ENCODE assay signal across 14 cellular contexts in genomic region chr13:91397595-91397994, GRCh38. TPM values are rescaled to one million over a fixed set of nuclear protein-coding genes. Genes with fewer than 3 reads are reported as not detected.
A peak's percentile ranks its signal among the peaks of the same experiment; 100 is the strongest.
DNase-seq lines count a peak whose midpoint lies in the region; ATAC-seq and TF ChIP-seq lines count a peak whose summit lies in the region.
"Had no signal": no experiment of that assay in that cellular context is flagged by ENCODE, and none has a peak within 500 bp of the region (broad histone marks: within the 10 kb centered on the region; RNA-seq: fewer than 3 reads in every experiment).

No MANE protein-coding gene starts in this region.

- 100% methylated on average over 1 of the region's 1 CpG for WGBS in endodermal cell (ENCODE audit: insufficient coverage in 1 of 2, insufficient read length in 1 of 2), 2 experiments
- WGBS in trophoblast cell (ENCODE audit: extremely low coverage, insufficient coverage, insufficient read length), result no CpG with 5 or more reads among the region's 1 CpG
- no CpG with 5 or more reads among the region's 1 CpG for WGBS in mesendoderm (ENCODE audit: extremely low coverage, insufficient coverage, low lambda C conversion rate)

- no peaks in the 10 kb centered on the region for H3K36me3 ChIP-seq in HCT116 (ENCODE audit: control insufficient read depth in 1 of 2, insufficient read depth in 2 of 2, low read length in 2 of 2)
- H3K36me3 ChIP-seq in OCI-LY3 (replicated peaks; ENCODE audit: low read depth, low read length), result no peaks in the 10 kb centered on the region
- no peaks in the 10 kb centered on the region for H3K36me3 ChIP-seq in endodermal cell (ENCODE audit: control insufficient read depth, insufficient read depth, low read length)
- H3K36me3 ChIP-seq in trophoblast cell (ENCODE audit: control insufficient read depth in 1 of 2, insufficient read depth in 2 of 2, low read length in 2 of 2), result no peaks in the 10 kb centered on the region
- no peaks in the 10 kb centered on the region for H3K36me3 ChIP-seq in mesendoderm (ENCODE audit: control insufficient read depth, insufficient read depth, low read length)
- H3K36me3 ChIP-seq in GM23338 (ENCODE audit: insufficient read depth), result no peaks in the 10 kb centered on the region
- H3K36me3 ChIP-seq: BE2C, HAP-1 had no signal

- H2AFZ ChIP-seq in HCT116 (ENCODE audit: low read depth, low read length, poor library complexity, severe bottlenecking), result peak overlapping the region; percentile 76
- H2AFZ ChIP-seq in OCI-LY3 (ENCODE audit: low read depth, low read length), result no peak overlapping the region
- H2AFZ ChIP-seq in trophoblast cell (ENCODE audit: insufficient read depth, low read length, poor library complexity), result no peak overlapping the region
- H2AFZ ChIP-seq in GM23338, result no peak overlapping the region

- H4K8ac ChIP-seq in trophoblast cell (ENCODE audit: low read depth, low read length) (no peak overlapping the region), mesendoderm (ENCODE audit: low read depth, low read length) (no peak overlapping the region)

- no peak overlapping the region for H3K27ac Mint-ChIP-seq in endodermal cell
- no peak overlapping the region for H3K27ac Mint-ChIP-seq in GM23338
- H3K27ac Mint-ChIP-seq: CD4-positive, CD25-positive, alpha-beta regulatory T cell had no signal

- H4K91ac ChIP-seq in trophoblast cell (ENCODE audit: low read depth, low read length), result no peak overlapping the region

- H2AK5ac ChIP-seq in trophoblast cell (ENCODE audit: low read length) (no peak overlapping the region), mesendoderm (ENCODE audit: low read length) (no peak overlapping the region)

- DNase-seq in HCT116 (ENCODE audit: low read depth, low spot score) (no peak), endodermal cell (no peak), trophoblast cell (peak; percentile 17 to 80), epidermal melanocyte (ENCODE audit: insufficient read length, low spot score) (no peak), mesendoderm (no peak), GM23338 (ENCODE audit: low spot score) (no peak)
- DNase-seq in effector CD8-positive, alpha-beta T cell (lab: John Stamatoyannopoulos, UW), result no peak
- DNase-seq: BE2C had no signal

- TF ChIP-seq POLR2A in HCT116 (IDR thresholded peaks at IDR 0.05; ENCODE audit: borderline replicate concordance, extremely low read depth, insufficient read depth, insufficient read length), result no peak

- H2BK15ac ChIP-seq in mesendoderm (replicated peaks; ENCODE audit: low read depth), result no peak overlapping the region

- no peak overlapping the region for H3K27ac ChIP-seq in HCT116 (ENCODE audit: low read depth, low read length)
- H3K27ac ChIP-seq in OCI-LY3 (ENCODE audit: low read length), result no peak overlapping the region
- no peak overlapping the region for H3K27ac ChIP-seq in endodermal cell (ENCODE audit: low read depth, low read length)
- no peak overlapping the region for H3K27ac ChIP-seq in trophoblast cell (ENCODE audit: low read depth, low read length)
- H3K27ac ChIP-seq in mesendoderm (ENCODE audit: low read depth, low read length), result no peak overlapping the region
- H3K27ac ChIP-seq in GM23338 (ENCODE audit: low read depth), result no peak overlapping the region

- BruUV-seq in HCT116 (replicated peaks; lab: Mats Ljungman, UMichigan), result no TSS peak

- H3K4me3 Mint-ChIP-seq in endodermal cell (no peak overlapping the region), GM23338 (no peak overlapping the region)

- H3K9me2 ChIP-seq in HCT116 (ENCODE audit: insufficient read depth), result no peaks in the 10 kb centered on the region
- no peaks in the 10 kb centered on the region for H3K9me2 ChIP-seq in GM23338 (ENCODE audit: insufficient read depth)

- H2BK5ac ChIP-seq in trophoblast cell (ENCODE audit: low read depth, low read length, poor library complexity) (no peak overlapping the region), mesendoderm (ENCODE audit: low read length) (no peak overlapping the region)

- H2BK120ac ChIP-seq in trophoblast cell (ENCODE audit: insufficient read depth, low read length, poor library complexity) (no peak overlapping the region), mesendoderm (ENCODE audit: low read depth, low read length) (no peak overlapping the region)

- H3K4me1 ChIP-seq in HCT116 (ENCODE audit: control insufficient read depth in 1 of 2, insufficient read depth in 2 of 2, low read length in 2 of 2) (peaks cover 0 to 5% of the 10 kb centered on the region in 2 experiments; a peak in 1 of 4 replicates), OCI-LY3 (ENCODE audit: low read length) (peaks cover 8% of the 10 kb centered on the region), endodermal cell (ENCODE audit: control insufficient read depth, insufficient read depth, low read length) (no peaks in the 10 kb centered on the region), trophoblast cell (ENCODE audit: control insufficient read depth in 1 of 2, insufficient read depth in 2 of 2, low read length in 2 of 2) (peaks cover 6 to 7% of the 10 kb centered on the region in 2 experiments), mesendoderm (ENCODE audit: control insufficient read depth, low read depth, low read length) (no peaks in the 10 kb centered on the region), GM23338 (ENCODE audit: insufficient read depth) (no peaks in the 10 kb centered on the region)
- H3K4me1 ChIP-seq: BE2C, HAP-1 had no signal

- no peaks in the 10 kb centered on the region for H3K9me3 ChIP-seq in HCT116 (ENCODE audit: control insufficient read depth in 1 of 2, insufficient read depth in 1 of 2, low read depth in 1 of 2, low read length in 2 of 2)
- H3K9me3 ChIP-seq in OCI-LY3 (ENCODE audit: insufficient read depth, low read length), result no peaks in the 10 kb centered on the region
- no peaks in the 10 kb centered on the region for H3K9me3 ChIP-seq in endodermal cell (ENCODE audit: control insufficient read depth, low read length)
- H3K9me3 ChIP-seq in trophoblast cell (ENCODE audit: insufficient read depth, low read depth, low read length), result peaks cover 2% of the 10 kb centered on the region
- H3K9me3 ChIP-seq: BE2C, Caco-2, HAP-1 had no signal

- H4K20me1 ChIP-seq in HCT116 (ENCODE audit: insufficient read depth), result no peaks in the 10 kb centered on the region
- no peaks in the 10 kb centered on the region for H4K20me1 ChIP-seq in OCI-LY3 (ENCODE audit: insufficient read depth, low read length)
- H4K20me1 ChIP-seq in GM23338 (replicated peaks; ENCODE audit: insufficient read depth), result no peaks in the 10 kb centered on the region; the same call in 1 of the 2 replicates

- POLR2A ChIA-PET in HCT116 (lab: Charles Lee), result no interaction called here

- H3K9me3 Mint-ChIP-seq in endodermal cell (no peaks in the 10 kb centered on the region), GM23338 (no peaks in the 10 kb centered on the region; the same call in 2 of the 3 replicates)

- no peak overlapping the region for H2BK12ac ChIP-seq in trophoblast cell (ENCODE audit: low read length)

- intact Hi-C loops in HCT116 (cut with micrococcal nuclease), result no loop called here

- H3K36me3 Mint-ChIP-seq in endodermal cell (ENCODE audit: low read depth) (no peaks in the 10 kb centered on the region), GM23338 (ENCODE audit: low read depth) (no peaks in the 10 kb centered on the region)
- H3K36me3 Mint-ChIP-seq: CD4-positive, CD25-positive, alpha-beta regulatory T cell had no signal

- H3K9ac ChIP-seq in HCT116 (ENCODE audit: low read length) (no peak overlapping the region), OCI-LY3 (ENCODE audit: low read length) (no peak overlapping the region), endodermal cell (ENCODE audit: extremely low read depth, low read length, poor library complexity, severe bottlenecking) (no peak overlapping the region), trophoblast cell (ENCODE audit: low read length) (no peak overlapping the region), mesendoderm (ENCODE audit: low read length) (no peak overlapping the region)

- no peak for TF ChIP-seq RAD21 in HCT116 (IDR thresholded peaks at IDR 0.05; ENCODE audit: low read depth)

- CTCF ChIA-PET in HCT116 (lab: Charles Lee), result no interaction called here

- H3K27me3 Mint-ChIP-seq in endodermal cell (ENCODE audit: insufficient read depth) (peaks cover 80% of the 10 kb centered on the region), GM23338 (ENCODE audit: insufficient read depth, low read depth, poor library complexity) (peaks cover 27% of the 10 kb centered on the region)

- H3K27me3 ChIP-seq in HCT116 (ENCODE audit: insufficient read depth, low read length) (peaks cover 33% of the 10 kb centered on the region), OCI-LY3 (ENCODE audit: low read depth, low read length) (peaks cover 18% of the 10 kb centered on the region), endodermal cell (ENCODE audit: control insufficient read depth, insufficient read depth, low read length, poor library complexity, severe bottlenecking) (peaks cover 80% of the 10 kb centered on the region), trophoblast cell (ENCODE audit: insufficient read depth, low read length) (peaks cover 15% of the 10 kb centered on the region), mesendoderm (ENCODE audit: insufficient read depth, low read length, poor library complexity) (peaks cover 16% of the 10 kb centered on the region), GM23338 (ENCODE audit: insufficient read depth) (peaks cover 56% of the 10 kb centered on the region)
- H3K27me3 ChIP-seq: BE2C had no signal

- H3K4me3 ChIP-seq in HCT116 (replicated peaks in 1 of 2; ENCODE audit: low read depth in 1 of 2, low read length in 2 of 2) (no peak overlapping the region), OCI-LY3 (ENCODE audit: low read length) (peak overlapping the region; percentile 70; the same call in 1 of the 2 replicates), endodermal cell (ENCODE audit: low read length) (peak overlapping the region; percentile 59), trophoblast cell (ENCODE audit: low read depth, low read length) (no peak overlapping the region), mesendoderm (ENCODE audit: low read length) (no peak overlapping the region), GM23338 (no peak overlapping the region)
- H3K4me3 ChIP-seq: HAP-1 had no signal

- no peak overlapping the region for H3K56ac ChIP-seq in mesendoderm (ENCODE audit: low read length)

- H3K4ac ChIP-seq in trophoblast cell (ENCODE audit: low read depth, low read length) (no peak overlapping the region), mesendoderm (ENCODE audit: low read depth, low read length) (no peak overlapping the region)

- no peak overlapping the region for H3K14ac ChIP-seq in trophoblast cell (ENCODE audit: low read length)

- TF ChIP-seq CTCF in HCT116 (IDR thresholded peaks at IDR 0.05 in 2 of 3, conservative IDR thresholded peaks at IDR 0.05 in 1 of 3; ENCODE audit: borderline replicate concordance in 1 of 3, insufficient read depth in 1 of 3, low read depth in 2 of 3, low read length in 2 of 3) (no peak), OCI-LY3 (IDR thresholded peaks at IDR 0.05; ENCODE audit: low read depth, low read length) (no peak), endodermal cell (conservative IDR thresholded peaks at IDR 0.05) (no peak), GM23338 (conservative IDR thresholded peaks at IDR 0.05; ENCODE audit: low read depth in 2 of 2) (no peak)

- H3K79me2 ChIP-seq in HCT116 (ENCODE audit: insufficient read depth, low read length) (no peaks in the 10 kb centered on the region), OCI-LY3 (ENCODE audit: low read length) (no peaks in the 10 kb centered on the region), trophoblast cell (ENCODE audit: control insufficient read depth, insufficient read depth, low read length, poor library complexity) (no peaks in the 10 kb centered on the region), mesendoderm (ENCODE audit: control insufficient read depth, insufficient read depth, low read length) (no peaks in the 10 kb centered on the region), GM23338 (replicated peaks; ENCODE audit: insufficient read depth) (no peaks in the 10 kb centered on the region)

- no peak overlapping the region for H4K12ac ChIP-seq in trophoblast cell (ENCODE audit: low read depth, low read length)

- RAD21 ChIA-PET in HCT116 (lab: Charles Lee; ENCODE audit: low non-redundant PET in 1 of 2, low total read pairs in 2 of 2, uncharacterized antibody in 2 of 2, unreplicated experiment in 2 of 2), result no interaction called here

- H3K4me1 Mint-ChIP-seq in endodermal cell (peaks cover 4% of the 10 kb centered on the region), GM23338 (peaks cover 3% of the 10 kb centered on the region; the same call in 2 of the 3 replicates)

- H3K23ac ChIP-seq in trophoblast cell (ENCODE audit: low read length) (no peak overlapping the region), mesendoderm (ENCODE audit: low read length) (no peak overlapping the region)

- no peak overlapping the region for H3K18ac ChIP-seq in trophoblast cell (ENCODE audit: low read length)
- no peak overlapping the region for H3K18ac ChIP-seq in mesendoderm (ENCODE audit: low read length)

- H3K79me1 ChIP-seq in trophoblast cell (ENCODE audit: low read length), result no peaks in the 10 kb centered on the region
- no peaks in the 10 kb centered on the region for H3K79me1 ChIP-seq in mesendoderm (ENCODE audit: low read length)

- ATAC-seq in HCT116, result no peak
- ATAC-seq in GM23338, result no peak

- no peak overlapping the region for H4K5ac ChIP-seq in mesendoderm (ENCODE audit: low read length)

- H3K4me2 ChIP-seq in HCT116 (ENCODE audit: low read length) (no peak overlapping the region), OCI-LY3 (ENCODE audit: low read length) (peak overlapping the region; percentile 75), trophoblast cell (ENCODE audit: low read length) (no peak overlapping the region), mesendoderm (ENCODE audit: low read length) (no peak overlapping the region), GM23338 (no peak overlapping the region)

- H3F3A ChIP-seq in GM23338 (replicated peaks; ENCODE audit: low read depth), result no peaks in the 10 kb centered on the region

RNA-seq across cellular contexts. Expression of gene GPC5, which starts 0.8 kb away (rescaled TPM):
- total RNA-seq in HCT116 (2021; ENCODE audit: unreplicated experiment) (not detected), endodermal cell (under 1 TPM; 0.22 to 0.51 TPM)
- not detected in 2 replicates for polyA plus RNA-seq in HCT116 (2012)
- polyA plus RNA-seq in endodermal cell (2013, experiment 1 of 2), result 0.36 TPM
- polyA plus RNA-seq in endodermal cell (2013, experiment 2 of 2), result 0.70 TPM
- 1.4 and 1.5 TPM in 2 replicates for polyA plus RNA-seq in trophoblast cell (2013)
- 0.15 TPM for polyA plus RNA-seq in mesendoderm (2013, experiment 1 of 2)
- 0.07 TPM for polyA plus RNA-seq in mesendoderm (2013, experiment 2 of 2)
- 1.1 and 1.2 TPM in 2 replicates for total RNA-seq in GM23338 (2014; rRNA removed; shearing (Covaris generic))
- 0.78 and 0.95 TPM in 2 replicates for polyA plus RNA-seq in GM23338 (2016; fragmentation: Nextera tagmentation; extraction: Ambion mirVana)
- total RNA-seq: A172, HT-29 had no signal

RNA-seq across cellular contexts. Expression of gene MIR17HG, which starts 50.1 kb away (rescaled TPM):
- 10.3 TPM for total RNA-seq in HCT116 (2021; ENCODE audit: unreplicated experiment)
- 0.82 and 0.95 TPM in 2 replicates for polyA plus RNA-seq in HCT116 (2012)
- 10 to 100 TPM; 22.8 to 23.0 TPM for total RNA-seq in endodermal cell
- 22.8 TPM for polyA plus RNA-seq in endodermal cell (2013, experiment 1 of 2)
- 23.4 TPM for polyA plus RNA-seq in endodermal cell (2013, experiment 2 of 2)
- polyA plus RNA-seq in trophoblast cell (2013), result 6.9 and 9.0 TPM in 2 replicates
- polyA plus RNA-seq in mesendoderm (2013, experiment 1 of 2), result 10.9 TPM
- polyA plus RNA-seq in mesendoderm (2013, experiment 2 of 2), result 10.4 TPM
- total RNA-seq in GM23338 (2014; rRNA removed; shearing (Covaris generic)), result 44.8 and 46.0 TPM in 2 replicates
- polyA plus RNA-seq in GM23338 (2016; fragmentation: Nextera tagmentation; extraction: Ambion mirVana), result 9.1 and 14.8 TPM in 2 replicates

Comparison
In these comparisons a context has a peak if more than half of its experiments do, and no peak if none do; other contexts are left out.
1. DNase-seq: peak in trophoblast cell (2 of 2); none in HCT116 (single experiment), endodermal cell (single experiment), effector CD8-positive, alpha-beta T cell (single experiment), epidermal melanocyte (single experiment), mesendoderm (single experiment) and GM23338 (single experiment).
2. H3K4me3 ChIP-seq: peak in OCI-LY3 (single experiment) and endodermal cell (single experiment); none in HCT116 (0 of 2), trophoblast cell (single experiment), mesendoderm (single experiment) and GM23338 (single experiment).